ENCODE assay signal across 1 cellular context in the genomic region with DNA sequence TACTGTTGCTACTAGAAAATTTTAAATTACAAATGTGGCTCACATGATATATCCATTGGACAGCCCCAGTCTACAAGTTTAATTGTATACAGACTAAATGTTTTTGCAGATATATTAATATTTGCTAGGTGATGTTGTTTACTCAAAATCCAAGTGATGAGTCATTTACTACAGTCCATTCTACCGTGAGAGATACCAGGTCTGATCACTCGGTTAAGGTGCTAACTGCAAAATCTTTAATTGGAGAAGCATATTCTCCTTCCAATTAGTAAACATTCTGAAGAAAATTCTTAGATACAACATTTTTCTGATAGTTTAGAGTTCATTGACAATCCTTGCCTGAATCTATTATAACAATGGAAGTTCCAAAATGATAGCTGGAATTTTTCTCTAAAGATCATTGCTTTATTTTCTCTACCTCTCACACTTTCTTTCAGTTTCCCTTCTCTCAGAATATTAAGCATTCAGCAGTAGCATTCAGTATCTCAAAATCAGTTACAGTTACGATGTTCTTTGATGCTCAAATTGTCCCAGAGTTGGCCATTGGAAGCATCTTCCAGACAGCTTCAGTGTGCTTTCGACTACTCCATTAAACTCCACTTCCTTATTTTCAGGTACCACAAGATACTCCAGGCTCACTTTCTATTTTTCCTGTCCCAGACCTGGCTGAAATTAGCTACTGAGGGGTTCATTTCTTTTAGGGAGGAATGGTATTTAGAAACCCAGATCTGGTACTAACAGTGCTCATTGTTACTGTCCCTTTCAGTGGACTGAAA.
TF ChIP-seq lines count a peak whose summit lies in the region.

No MANE protein-coding gene starts in this region.

TF ChIP-seq in liver, 16 proteins besides CTCF, POLR2A, EP300 and RAD21 (continued from another document):
- TF ChIP-seq, protein P1, sequence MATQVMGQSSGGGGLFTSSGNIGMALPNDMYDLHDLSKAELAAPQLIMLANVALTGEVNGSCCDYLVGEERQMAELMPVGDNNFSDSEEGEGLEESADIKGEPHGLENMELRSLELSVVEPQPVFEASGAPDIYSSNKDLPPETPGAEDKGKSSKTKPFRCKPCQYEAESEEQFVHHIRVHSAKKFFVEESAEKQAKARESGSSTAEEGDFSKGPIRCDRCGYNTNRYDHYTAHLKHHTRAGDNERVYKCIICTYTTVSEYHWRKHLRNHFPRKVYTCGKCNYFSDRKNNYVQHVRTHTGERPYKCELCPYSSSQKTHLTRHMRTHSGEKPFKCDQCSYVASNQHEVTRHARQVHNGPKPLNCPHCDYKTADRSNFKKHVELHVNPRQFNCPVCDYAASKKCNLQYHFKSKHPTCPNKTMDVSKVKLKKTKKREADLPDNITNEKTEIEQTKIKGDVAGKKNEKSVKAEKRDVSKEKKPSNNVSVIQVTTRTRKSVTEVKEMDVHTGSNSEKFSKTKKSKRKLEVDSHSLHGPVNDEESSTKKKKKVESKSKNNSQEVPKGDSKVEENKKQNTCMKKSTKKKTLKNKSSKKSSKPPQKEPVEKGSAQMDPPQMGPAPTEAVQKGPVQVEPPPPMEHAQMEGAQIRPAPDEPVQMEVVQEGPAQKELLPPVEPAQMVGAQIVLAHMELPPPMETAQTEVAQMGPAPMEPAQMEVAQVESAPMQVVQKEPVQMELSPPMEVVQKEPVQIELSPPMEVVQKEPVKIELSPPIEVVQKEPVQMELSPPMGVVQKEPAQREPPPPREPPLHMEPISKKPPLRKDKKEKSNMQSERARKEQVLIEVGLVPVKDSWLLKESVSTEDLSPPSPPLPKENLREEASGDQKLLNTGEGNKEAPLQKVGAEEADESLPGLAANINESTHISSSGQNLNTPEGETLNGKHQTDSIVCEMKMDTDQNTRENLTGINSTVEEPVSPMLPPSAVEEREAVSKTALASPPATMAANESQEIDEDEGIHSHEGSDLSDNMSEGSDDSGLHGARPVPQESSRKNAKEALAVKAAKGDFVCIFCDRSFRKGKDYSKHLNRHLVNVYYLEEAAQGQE (IDR thresholded peaks at IDR 0.05): no peak
- TF ChIP-seq SP1 (IDR thresholded peaks at IDR 0.05) (no peak), JUND (IDR thresholded peaks at IDR 0.05) (no peak), HNF4G (IDR thresholded peaks at IDR 0.05) (no peak), FOXA2 (IDR thresholded peaks at IDR 0.05) (no peak), HNF4A (conservative IDR thresholded peaks at IDR 0.05) (no peak), GABPA (IDR thresholded peaks at IDR 0.05 in 1 of 2, conservative IDR thresholded peaks at IDR 0.05 in 1 of 2) (no peak), EGR1 (IDR thresholded peaks at IDR 0.05; ENCODE audit: low read depth in 2 of 2) (no peak)
- TF ChIP-seq, protein P2, sequence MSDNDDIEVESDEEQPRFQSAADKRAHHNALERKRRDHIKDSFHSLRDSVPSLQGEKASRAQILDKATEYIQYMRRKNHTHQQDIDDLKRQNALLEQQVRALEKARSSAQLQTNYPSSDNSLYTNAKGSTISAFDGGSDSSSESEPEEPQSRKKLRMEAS (IDR thresholded peaks at IDR 0.05): no peak
- TF ChIP-seq, protein P3, sequence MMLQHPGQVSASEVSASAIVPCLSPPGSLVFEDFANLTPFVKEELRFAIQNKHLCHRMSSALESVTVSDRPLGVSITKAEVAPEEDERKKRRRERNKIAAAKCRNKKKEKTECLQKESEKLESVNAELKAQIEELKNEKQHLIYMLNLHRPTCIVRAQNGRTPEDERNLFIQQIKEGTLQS (IDR thresholded peaks at IDR 0.05): no peak
TF ChIP-seq in liver: peak in this region for 0.
